Comparison of ENCODE assay signal across 20 cellular contexts in genomic region chr18:36034299-36034895, GRCh38.
"Had no signal": no experiment of that assay in that cellular context is flagged by ENCODE, and none has a peak within 500 bp of the region (broad histone marks: within the 10 kb centered on the region; RNA-seq: fewer than 3 reads in every experiment).

No MANE protein-coding gene starts in this region.

- H3K27ac ChIP-seq: heart left ventricle, pancreas, testis, vagina had no signal

- H3K9me3 ChIP-seq: pancreas, testis, vagina had no signal

- H3K27ac Mint-ChIP-seq: activated B cell treated with CpG ODN at 0.5 μM for 24 hours; activated CD4-positive, alpha-beta memory T cell treated with anti-CD3 and anti-CD28 coated beads for 36 hours; activated T-helper 1 cell treated with anti-CD3 and anti-CD28 coated beads, Interleukin-12 subunit alpha, Interleukin-12 subunit beta, Interleukin-2, Interleukin-4 antibody, amounts not matched to agents 30 ng/mL and 10 ng/mL and 1 ng/mL, durations not matched to agents 14 hours and 24 hours and 36 hours; dendritic cell treated with granulocyte-macrophage colony-stimulating factor and Interleukin-4, amounts not matched to agents 40 ng/mL and 50 ng/mL, for 4 days; nephron progenitor cell had no signal

- FAIRE-seq: endometrium, keratinocyte, pancreas had no signal

- H3K4me3 ChIP-seq: heart left ventricle, pancreas, testis, vagina had no signal

- DNase-seq: activated B cell treated with CpG ODN at 0.5 μM for 24 hours; activated CD4-positive, alpha-beta memory T cell treated with anti-CD3 and anti-CD28 coated beads for 36 hours; activated CD4-positive, alpha-beta T cell treated with anti-CD3 and anti-CD28 coated beads for 4 hours; aorta; effector CD4-positive, alpha-beta T cell; heart left ventricle; left colon; mesenchymal stem cell; nephron progenitor cell; pancreas; right cardiac atrium; stimulated activated CD4-positive, alpha-beta T cell treated with anti-CD3 and anti-CD28 coated beads, Interleukin-1b, Interleukin-23, amount 100 ng/mL, for 48 hours; T-helper 17 cell; testis had no signal

- H3K4me1 Mint-ChIP-seq: nephron progenitor cell had no signal

- H3K36me3 ChIP-seq: pancreas had no signal

- ATAC-seq: heart left ventricle, left colon, pancreas, right cardiac atrium, T-helper 17 cell had no signal

- H3K27me3 ChIP-seq: heart left ventricle, pancreas, testis, vagina had no signal

- H3K4me3 Mint-ChIP-seq: activated B cell treated with CpG ODN at 0.5 μM for 24 hours; activated CD4-positive, alpha-beta memory T cell treated with anti-CD3 and anti-CD28 coated beads for 36 hours; activated T-helper 1 cell treated with anti-CD3 and anti-CD28 coated beads, Interleukin-12 subunit alpha, Interleukin-12 subunit beta, Interleukin-2, Interleukin-4 antibody, amounts not matched to agents 30 ng/mL and 10 ng/mL and 1 ng/mL, durations not matched to agents 14 hours and 24 hours and 36 hours; brain; dendritic cell treated with granulocyte-macrophage colony-stimulating factor and Interleukin-4, amounts not matched to agents 40 ng/mL and 50 ng/mL, for 4 days; nephron progenitor cell; T-helper 17 cell had no signal

- H3K27me3 Mint-ChIP-seq: activated B cell treated with CpG ODN at 0.5 μM for 24 hours; activated CD4-positive, alpha-beta memory T cell treated with anti-CD3 and anti-CD28 coated beads for 36 hours; brain; dendritic cell treated with granulocyte-macrophage colony-stimulating factor and Interleukin-4, amounts not matched to agents 40 ng/mL and 50 ng/mL, for 4 days; T-helper 17 cell had no signal
